ENCODE assay signal across 16 cellular contexts in genomic region chr14:32331227-32331597, GRCh38. TPM values are rescaled to one million over a fixed set of nuclear protein-coding genes. Genes with fewer than 3 reads are reported as not detected.
DNase-seq lines count a peak whose midpoint lies in the region; ATAC-seq and TF ChIP-seq lines count a peak whose summit lies in the region.
"Had no signal": no experiment of that assay in that cellular context is flagged by ENCODE, and none has a peak within 500 bp of the region (broad histone marks: within the 10 kb centered on the region; RNA-seq: fewer than 3 reads in every experiment).

No MANE protein-coding gene starts in this region.

- H3K9me3 ChIP-seq in cardiac muscle cell (ENCODE audit: low read depth): no peaks in the 10 kb centered on the region
- H3K9me3 ChIP-seq in mesodermal cell (ENCODE audit: control insufficient read depth, low read length): no peaks in the 10 kb centered on the region
- H3K9me3 ChIP-seq: ascending aorta had no signal

- H3K9me3 Mint-ChIP-seq in natural killer cell treated with Interleukin-12 subunit alpha and Interleukin-12 subunit beta and Interleukin-15 and Interleukin-18, amount 100 ng/mL, for 72 hours: peaks cover 2% of the 10 kb centered on the region
- H3K9me3 Mint-ChIP-seq: stimulated activated naive CD8-positive, alpha-beta T cell treated with anti-CD3 and anti-CD28 coated beads, Interleukin-15, amount 100 ng/mL, for 72 hours had no signal

- H3K27me3 ChIP-seq in cardiac muscle cell: no peaks in the 10 kb centered on the region
- H3K27me3 ChIP-seq: ascending aorta, spleen had no signal

- H3K27me3 Mint-ChIP-seq in natural killer cell treated with Interleukin-12 subunit alpha and Interleukin-12 subunit beta and Interleukin-15 and Interleukin-18, amount 100 ng/mL, for 72 hours: no peaks in the 10 kb centered on the region
- H3K27me3 Mint-ChIP-seq: activated CD8-positive, alpha-beta T cell treated with anti-CD3 and anti-CD28 coated beads for 36 hours; stimulated activated naive CD8-positive, alpha-beta T cell treated with anti-CD3 and anti-CD28 coated beads, Interleukin-15, amount 100 ng/mL, for 72 hours had no signal

- 83 to 100% methylated on average over 2 to 3 of the region's 5 CpGs for WGBS in mesodermal cell (ENCODE audit: insufficient coverage in 2 of 2), 2 experiments

- H3K36me3 ChIP-seq in cardiac muscle cell: no peaks in the 10 kb centered on the region
- no peaks in the 10 kb centered on the region for H3K36me3 ChIP-seq in mesodermal cell (ENCODE audit: control insufficient read depth, insufficient read depth, low read length)
- H3K36me3 ChIP-seq: ascending aorta, spleen had no signal

- ATAC-seq in left cardiac atrium: no peak
- no peak for ATAC-seq in natural killer cell treated with Interleukin-12 subunit alpha and Interleukin-12 subunit beta and Interleukin-15 and Interleukin-18, amount 100 ng/mL, for 72 hours
- ATAC-seq: activated CD8-positive, alpha-beta T cell treated with anti-CD3 and anti-CD28 coated beads for 36 hours; HepG2; stimulated activated naive CD8-positive, alpha-beta T cell treated with anti-CD3 and anti-CD28 coated beads, Interleukin-15, amount 100 ng/mL, for 72 hours had no signal

- peak overlapping the region; percentile 41 for H3K27ac ChIP-seq in cardiac muscle cell
- peak overlapping the region; percentile 90 for H3K27ac ChIP-seq in caudate nucleus (ENCODE audit: low read depth, low read length)
- H3K27ac ChIP-seq in mesodermal cell (ENCODE audit: low read depth, low read length, severe bottlenecking): peak overlapping the region; percentile 3
- H3K27ac ChIP-seq: ascending aorta, spleen had no signal

- no peak overlapping the region for H3K27ac Mint-ChIP-seq in natural killer cell treated with Interleukin-12 subunit alpha and Interleukin-12 subunit beta and Interleukin-15 and Interleukin-18, amount 100 ng/mL, for 72 hours
- H3K27ac Mint-ChIP-seq: activated CD8-positive, alpha-beta T cell treated with anti-CD3 and anti-CD28 coated beads for 36 hours; stimulated activated naive CD8-positive, alpha-beta T cell treated with anti-CD3 and anti-CD28 coated beads, Interleukin-15, amount 100 ng/mL, for 72 hours had no signal

- H3K4me3 ChIP-seq in cardiac muscle cell (no peak overlapping the region), mesodermal cell (ENCODE audit: extremely low read depth, insufficient read depth, low read length, poor library complexity, severe bottlenecking) (no peak overlapping the region)
- H3K4me3 ChIP-seq: ascending aorta, lung, spleen had no signal

- DNase-seq in cardiac muscle cell (ENCODE audit: low read depth in 1 of 2, low spot score in 1 of 2): no peak
- DNase-seq in left cardiac atrium: no peak
- DNase-seq in caudate nucleus (lab: John Stamatoyannopoulos, UW): peak in 15 of 61 donors; percentile 5 to 55 (median 19)
- no peak for DNase-seq in cerebellar nuclear complex (lab: John Stamatoyannopoulos, UW)
- no peak for DNase-seq in mucosa of gallbladder (ENCODE audit: low spot score)
- DNase-seq in natural killer cell treated with Interleukin-12 subunit alpha and Interleukin-12 subunit beta and Interleukin-15 and Interleukin-18, amount 100 ng/mL, for 72 hours (ENCODE audit: low spot score): no peak
- no peak for DNase-seq in KG1 (lab: John Stamatoyannopoulos, UW)
- DNase-seq: activated CD8-positive, alpha-beta T cell treated with anti-CD3 and anti-CD28 coated beads for 36 hours; Calu3; NCI-H1092; spleen; stimulated activated naive CD8-positive, alpha-beta T cell treated with anti-CD3 and anti-CD28 coated beads, Interleukin-15, amount 100 ng/mL, for 72 hours had no signal

- peaks cover 14% of the 10 kb centered on the region for H3K4me1 ChIP-seq in cardiac muscle cell (ENCODE audit: low read depth)
- peaks cover 17% of the 10 kb centered on the region for H3K4me1 ChIP-seq in mesodermal cell (ENCODE audit: control insufficient read depth, insufficient read depth, low read length, poor library complexity, severe bottlenecking)
- H3K4me1 ChIP-seq: ascending aorta, spleen had no signal

- TF ChIP-seq CTCF in cardiac muscle cell (IDR thresholded peaks at IDR 0.05; ENCODE audit: low read depth, low read length): no peak

- intact Hi-C loops in left cardiac atrium (cut with DNase I): no loop called here

- H3K4me3 Mint-ChIP-seq in natural killer cell treated with Interleukin-12 subunit alpha and Interleukin-12 subunit beta and Interleukin-15 and Interleukin-18, amount 100 ng/mL, for 72 hours: no peak overlapping the region
- H3K4me3 Mint-ChIP-seq: activated CD8-positive, alpha-beta T cell treated with anti-CD3 and anti-CD28 coated beads for 36 hours; stimulated activated naive CD8-positive, alpha-beta T cell treated with anti-CD3 and anti-CD28 coated beads, Interleukin-15, amount 100 ng/mL, for 72 hours had no signal

- H3K4me1 Mint-ChIP-seq in natural killer cell treated with Interleukin-12 subunit alpha and Interleukin-12 subunit beta and Interleukin-15 and Interleukin-18, amount 100 ng/mL, for 72 hours (ENCODE audit: low read depth in 2 of 2): no peaks in the 10 kb centered on the region

- H3K36me3 Mint-ChIP-seq in natural killer cell treated with Interleukin-12 subunit alpha and Interleukin-12 subunit beta and Interleukin-15 and Interleukin-18, amount 100 ng/mL, for 72 hours: no peaks in the 10 kb centered on the region

RNA-seq across cellular contexts. Expression of gene AKAP6, which starts 2.1 kb away (rescaled TPM):
- total RNA-seq in cardiac muscle cell: 21.8 and 23.1 TPM in 2 replicates
- polyA plus RNA-seq in cardiac muscle cell: 9.2 and 11.8 TPM in 2 replicates
- 100 to 1,000 TPM in 1 of 2 donors, 10 to 100 TPM in 1; 98.2 to 111 TPM for total RNA-seq in left cardiac atrium
- polyA plus RNA-seq in mesodermal cell (2013, experiment 1 of 2): 2.5 TPM
- 3.1 TPM for polyA plus RNA-seq in mesodermal cell (2013, experiment 2 of 2)
- 40.1 TPM for total RNA-seq in mucosa of gallbladder
- total RNA-seq in natural killer cell treated with Interleukin-12 subunit alpha and Interleukin-12 subunit beta and Interleukin-15 and Interleukin-18, amount 100 ng/mL, for 72 hours: under 1 TPM in 1 of 2 donors, not detected in 1; 0.31 TPM

Comparison
In these comparisons a context has a peak if more than half of its experiments do, and no peak if none do; other contexts are left out.
1. H3K27ac ChIP-seq: peak in every context shown above with its lines; median percentile 90 in caudate nucleus; 41 in cardiac muscle cell; 3 in mesodermal cell.
2. RNA of gene AKAP6, which starts 2.1 kb away (total RNA-seq): 98.2 to 111 TPM in left cardiac atrium, 40.1 TPM in mucosa of gallbladder (single experiment) and 21.8 to 23.1 TPM in cardiac muscle cell; 0.31 TPM in natural killer cell treated with Interleukin-12 subunit alpha and Interleukin-12 subunit beta and Interleukin-15 and Interleukin-18, amount 100 ng/mL, for 72 hours; every median in the first group is over 10 times any median in the second.